In the genomic region with DNA sequence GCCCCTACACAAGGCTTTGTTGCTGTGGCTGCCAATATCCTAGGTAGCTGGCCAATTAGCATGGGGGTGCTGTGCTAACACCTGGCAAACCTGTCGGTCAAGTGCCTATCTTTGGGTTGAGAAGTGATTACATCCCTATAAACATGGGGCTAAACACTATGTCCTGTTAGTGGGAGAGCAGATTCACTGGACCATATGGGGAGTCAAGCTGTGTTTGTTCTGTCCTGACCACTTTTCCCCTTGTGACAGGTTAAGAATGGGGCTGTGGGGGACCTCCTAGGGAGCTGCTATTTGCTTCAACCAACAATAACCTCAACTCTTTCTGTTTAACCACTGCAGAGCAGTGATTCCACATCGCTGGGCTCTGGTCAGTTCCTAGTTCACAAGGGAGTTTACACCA, we compare ENCODE assay signal across 20 cellular contexts.
DNase-seq lines count a peak whose midpoint lies in the region; ATAC-seq, FAIRE-seq and TF ChIP-seq lines count a peak whose summit lies in the region.
"Had no signal": no experiment of that assay in that cellular context is flagged by ENCODE, and none has a peak within 500 bp of the region (broad histone marks: within the 10 kb centered on the region; RNA-seq: fewer than 3 reads in every experiment).

No MANE protein-coding gene starts in this region.

- H3K4me3 ChIP-seq in astrocyte of the spinal cord (ENCODE audit: low read depth, low read length) (no peak overlapping the region), pancreas (no peak overlapping the region)
- H3K4me3 ChIP-seq: ascending aorta, heart right ventricle, K562 had no signal

- ATAC-seq in pancreas (peak; percentile 46 to 70 (median 64)), GM18520 (IDR thresholded peaks at IDR 0.05; ENCODE audit: unreplicated experiment) (no peak), HG02763 (IDR thresholded peaks at IDR 0.05; ENCODE audit: unreplicated experiment) (no peak)
- ATAC-seq: heart right ventricle, K562 had no signal

- in situ Hi-C loops in astrocyte of the spinal cord (cut with HindIII; ENCODE audit: low sequenced_read_pairs) = no loop called here

- whole genome bisulfite sequencing in pancreas, 2 donors = 38 to 44% methylated on average over 2 of the region's 2 CpGs

- peaks cover 0 to 8% (median 4%) of the 10 kb centered on the region in 3 donors for H3K4me1 ChIP-seq in pancreas
- H3K4me1 ChIP-seq: ascending aorta, heart right ventricle had no signal

- no peaks in the 10 kb centered on the region for H3K9me3 ChIP-seq in pancreas
- H3K9me3 ChIP-seq: ascending aorta, heart right ventricle had no signal

- FAIRE-seq in pancreas (lab: Jason Lieb, UNC) = no peak
- FAIRE-seq: endometrium, K562 had no signal

- no peaks in the 10 kb centered on the region for H3K36me3 ChIP-seq in pancreas
- H3K36me3 ChIP-seq: ascending aorta had no signal

- intact Hi-C loops in pancreas (cut with DNase I) = no loop called here

- DNase-seq in ELF-1 (ENCODE audit: low read depth, low spot score) = peak; percentile 23
- peak; percentile 68 to 90 for DNase-seq in NCI-H2081 (lab: John Stamatoyannopoulos, UW)
- DNase-seq in astrocyte of the spinal cord (ENCODE audit: low read depth, low spot score) = peak; percentile 27
- peak in 1 of 6 donors; percentile 17 for DNase-seq in pancreas
- no peak for DNase-seq in stimulated activated naive CD4-positive, alpha-beta T cell treated with Interleukin-2 at 50 U/mL for 16 hours (lab: John Stamatoyannopoulos, UW)
- DNase-seq in Ammon's horn (ENCODE audit: low spot score) = no peak
- DNase-seq: activated CD4-positive, alpha-beta T cell treated with anti-CD3 and anti-CD28 coated beads, Interleukin-2, amount 10 ng/mL, durations not matched to agents 7 days and 5 days; activated gamma-delta T cell treated with Interleukin-2 at 50 U/mL for 16 hours; H7; heart right ventricle; kidney glomerular epithelial cell; NCI-H2171; nephron progenitor cell; stimulated activated CD4-positive, alpha-beta T cell treated with anti-CD3 and anti-CD28 coated beads, Interleukin-12 subunit alpha, Interleukin-12 subunit beta, amount 100 ng/mL, for 4 hours had no signal

- TF ChIP-seq CTCF in astrocyte of the spinal cord (IDR thresholded peaks at IDR 0.05; ENCODE audit: low read depth, low read length) (no peak), pancreas (IDR thresholded peaks at IDR 0.05) (no peak)

- H3K27me3 ChIP-seq in pancreas = no peaks in the 10 kb centered on the region
- H3K27me3 ChIP-seq: ascending aorta, heart right ventricle had no signal

- no peak overlapping the region for H3K27ac ChIP-seq in pancreas
- H3K27ac ChIP-seq: ascending aorta, heart right ventricle, RWPE1 had no signal

Comparison
In these comparisons a context has a peak if more than half of its experiments do, and no peak if none do; other contexts are left out.
1. DNase-seq: peak in ELF-1 (single experiment), NCI-H2081 (2 of 2) and astrocyte of the spinal cord (single experiment); none in stimulated activated naive CD4-positive, alpha-beta T cell treated with Interleukin-2 at 50 U/mL for 16 hours (single experiment) and Ammon's horn (single experiment).
2. ATAC-seq: peak in pancreas (4 of 4); none in GM18520 (single experiment) and HG02763 (single experiment).